Comparison of ENCODE assay signal across 20 cellular contexts in genomic region chr14:93905623-93906022, GRCh38. TPM values are rescaled to one million over a fixed set of nuclear protein-coding genes. Genes with fewer than 3 reads are reported as not detected.
DNase-seq lines count a peak whose midpoint lies in the region; ATAC-seq and TF ChIP-seq lines count a peak whose summit lies in the region.
"Had no signal": no experiment of that assay in that cellular context is flagged by ENCODE, and none has a peak within 500 bp of the region (broad histone marks: within the 10 kb centered on the region; RNA-seq: fewer than 3 reads in every experiment).

No MANE protein-coding gene starts in this region.

- H3K4me1 ChIP-seq in mammary epithelial cell (ENCODE audit: insufficient read depth, low read length) (no peaks in the 10 kb centered on the region), neural progenitor cell (no peaks in the 10 kb centered on the region), stomach (peaks cover 0 to 22% (median 14%) of the 10 kb centered on the region in 4 donors)

- BruUV-seq in mammary epithelial cell (replicated peaks; lab: Mats Ljungman, UMichigan) (no TSS peak), MCF 10A (replicated peaks; lab: Mats Ljungman, UMichigan) (no TSS peak)

- intact Hi-C loops in mammary epithelial cell (cut with micrococcal nuclease) (loop anchor here (1.0 kb wide), 1 partner anchor 250 kb away; no protein-coding TSS in a partner anchor), MCF 10A (cut with micrococcal nuclease) (loop anchor here (1.0 kb wide), 1 partner anchor 250 kb away; no protein-coding TSS in a partner anchor), stomach (cut with DNase I; ENCODE audit: low total_unique reads) (loop anchor here (5.0 kb wide), 1 partner anchor 253 kb away; no protein-coding TSS in a partner anchor)

- TF ChIP-seq CTCF in mammary epithelial cell (conservative IDR thresholded peaks at IDR 0.05 in 1 of 2, IDR thresholded peaks at IDR 0.05 in 1 of 2; ENCODE audit: extremely low read depth in 1 of 2, insufficient read depth in 1 of 2, low read depth in 1 of 2, low read length in 2 of 2) (no peak), MCF 10A (IDR thresholded peaks at IDR 0.05; ENCODE audit: unreplicated experiment) (no peak), neural progenitor cell (IDR thresholded peaks at IDR 0.05) (no peak), stomach (IDR thresholded peaks at IDR 0.05) (no peak)

- H3K79me2 ChIP-seq in mammary epithelial cell (ENCODE audit: insufficient read depth, low read length) (no peaks in the 10 kb centered on the region), neural progenitor cell (ENCODE audit: low read depth) (no peaks in the 10 kb centered on the region)

- H3K27me3 ChIP-seq in mammary epithelial cell (ENCODE audit: insufficient read depth, low read length), result no peaks in the 10 kb centered on the region
- H3K27me3 ChIP-seq in neural progenitor cell, result no peaks in the 10 kb centered on the region
- H3K27me3 ChIP-seq in stomach, result peaks cover 0 to 7% (median 0%) of the 10 kb centered on the region in 3 donors

- no peak for TF ChIP-seq POLR2A in stomach (IDR thresholded peaks at IDR 0.05)

- H3K27me3 Mint-ChIP-seq in MCF 10A (ENCODE audit: insufficient read depth, unreplicated experiment) (peaks cover 55% of the 10 kb centered on the region), neural progenitor cell (ENCODE audit: insufficient read depth, low read depth) (peaks cover 11% of the 10 kb centered on the region)

- H2AFZ ChIP-seq in mammary epithelial cell (ENCODE audit: low read depth, low read length) (no peak overlapping the region), neural progenitor cell (replicated peaks) (no peak overlapping the region)

- H4K20me1 ChIP-seq in mammary epithelial cell (ENCODE audit: insufficient read depth, low read length) (no peaks in the 10 kb centered on the region), neural progenitor cell (ENCODE audit: low read depth) (no peaks in the 10 kb centered on the region)

- in situ Hi-C loops in mammary epithelial cell (cut with MboI; ENCODE audit: low sequenced_read_pairs in 2 of 2), result no loop called here

- no peak overlapping the region for H3K27ac Mint-ChIP-seq in MCF 10A (ENCODE audit: low read depth, unreplicated experiment)
- peak overlapping the region; percentile 89 for H3K27ac Mint-ChIP-seq in neural progenitor cell
- H3K27ac Mint-ChIP-seq: CD8-positive, alpha-beta T cell had no signal

- H3K36me3 ChIP-seq in mammary epithelial cell (ENCODE audit: insufficient read depth, low read length), result no peaks in the 10 kb centered on the region
- no peaks in the 10 kb centered on the region for H3K36me3 ChIP-seq in neural progenitor cell
- no peaks in the 10 kb centered on the region for H3K36me3 ChIP-seq in stomach

- WGBS in mammary epithelial cell (ENCODE audit: low coverage, missing lambda C conversion rate), result 8% methylated on average over 4 of the region's 4 CpGs
- WGBS in stomach, 5 donors, result 65 to 81% (median 72%) methylated on average over 4 of the region's 4 CpGs

- H3K4me2 ChIP-seq in mammary epithelial cell (ENCODE audit: insufficient read depth, low read depth, low read length), result no peak overlapping the region
- no peak overlapping the region for H3K4me2 ChIP-seq in neural progenitor cell
- H3K4me2 ChIP-seq: KMS-11 had no signal

- H3K4me3 Mint-ChIP-seq in MCF 10A (ENCODE audit: unreplicated experiment), result no peak overlapping the region
- no peak overlapping the region for H3K4me3 Mint-ChIP-seq in neural progenitor cell
- H3K4me3 Mint-ChIP-seq: CD8-positive, alpha-beta T cell had no signal

- H3F3A ChIP-seq in neural progenitor cell (ENCODE audit: low read depth), result no peaks in the 10 kb centered on the region

- DNase-seq in mammary epithelial cell (peak; percentile 10), MCF 10A (ENCODE audit: unreplicated experiment) (no peak), NCI-H524 treated with DMSO at 0.1 percent for 48 hours (lab: John Stamatoyannopoulos, UW) (peak; percentile 7), foreskin melanocyte (peak; percentile 46), neural progenitor cell (ENCODE audit: low spot score) (no peak), SKM-1 treated with dmso at 0.1 percent for 144 hours (lab: John Stamatoyannopoulos, UW; ENCODE audit: unreplicated experiment) (no peak), stomach (no peak)
- DNase-seq: 8988T; CD8-positive, alpha-beta T cell; DMS 273 treated with DMSO at 0.1 percent for 48 hours; NCI-H1048; NCI-H2227 treated with DMSO at 0.1 percent for 48 hours; NCI-H526; RPMI8226 had no signal

- POLR2A ChIA-PET in MCF 10A (lab: Yijun Ruan, JAX), result interaction anchor here (1.5 kb wide), 1 partner anchor 31 kb away, joined by 5 read pairs; no protein-coding TSS in a partner anchor

- no peaks in the 10 kb centered on the region for H3K9me3 Mint-ChIP-seq in MCF 10A (ENCODE audit: unreplicated experiment)
- H3K9me3 Mint-ChIP-seq in neural progenitor cell, result peaks cover under 1% of the 10 kb centered on the region
- H3K9me3 Mint-ChIP-seq: CD8-positive, alpha-beta T cell had no signal

- H3K9ac ChIP-seq in mammary epithelial cell (ENCODE audit: insufficient read depth, low read length) (no peak overlapping the region), neural progenitor cell (no peak overlapping the region)
- H3K9ac ChIP-seq: KMS-11 had no signal

- H3K4me1 Mint-ChIP-seq in MCF 10A (ENCODE audit: insufficient read depth, unreplicated experiment), result no peaks in the 10 kb centered on the region
- peaks cover 8% of the 10 kb centered on the region for H3K4me1 Mint-ChIP-seq in neural progenitor cell

- dilution Hi-C loops in mammary epithelial cell (cut with HindIII; ENCODE audit: low sequenced_read_pairs), result loop anchor here (5.0 to 10.0 kb wide), 2 partner anchors 47 to 201 kb away; no protein-coding TSS in a partner anchor

- no peak for TF ChIP-seq EP300 in stomach (IDR thresholded peaks at IDR 0.05)

- CTCF ChIA-PET in mammary epithelial cell (lab: Charles Lee; ENCODE audit: low non-redundant PET), result interaction anchor here (0.5 kb wide), 1 partner anchor 95 kb away, joined by 3 read pairs; no protein-coding TSS in a partner anchor
- CTCF ChIA-PET in MCF 10A (lab: Yijun Ruan, JAX), result interaction anchor here (0.6 to 13.2 kb wide), 6 partner anchors 10 to 251 kb away, joined by 3 to 135 read pairs (median 4); no protein-coding TSS in a partner anchor

- H3K9me3 ChIP-seq in mammary epithelial cell (replicated peaks; ENCODE audit: insufficient read depth, low read length) (no peaks in the 10 kb centered on the region), neural progenitor cell (ENCODE audit: low read depth) (no peaks in the 10 kb centered on the region), stomach (no peaks in the 10 kb centered on the region)

- H3K36me3 Mint-ChIP-seq in MCF 10A (ENCODE audit: insufficient read depth, unreplicated experiment) (no peaks in the 10 kb centered on the region), neural progenitor cell (no peaks in the 10 kb centered on the region)
- H3K36me3 Mint-ChIP-seq: CD8-positive, alpha-beta T cell had no signal

- ATAC-seq in GM21381 (IDR thresholded peaks at IDR 0.05; ENCODE audit: unreplicated experiment), result no peak
- ATAC-seq: CD8-positive, alpha-beta T cell had no signal

- no peak overlapping the region for H3K4me3 ChIP-seq in mammary epithelial cell (replicated peaks in 1 of 3; ENCODE audit: insufficient read depth in 1 of 3, low read depth in 2 of 3, low read length in 3 of 3)
- H3K4me3 ChIP-seq in neural progenitor cell, result no peak overlapping the region
- no peak overlapping the region for H3K4me3 ChIP-seq in stomach

- H3K27ac ChIP-seq in mammary epithelial cell (ENCODE audit: insufficient read depth, low read depth, low read length), result no peak overlapping the region
- H3K27ac ChIP-seq in neural progenitor cell, result no peak overlapping the region
- H3K27ac ChIP-seq in stomach, result no peak overlapping the region
- H3K27ac ChIP-seq: KMS-11 had no signal

RNA-seq across cellular contexts. Expression of gene FAM181A, which starts 21.5 kb away (rescaled TPM):
- under 1 TPM in 1 of 2 donors, not detected in 1; 0.17 TPM for total RNA-seq in mammary epithelial cell
- 0.18 TPM for polyA plus RNA-seq in mammary epithelial cell
- polyA minus RNA-seq in mammary epithelial cell, result not detected
- not detected in 2 replicates for total RNA-seq in MCF 10A (2022)
- total RNA-seq in neural progenitor cell (ENCODE audit: low replicate concordance), result not detected in 2 replicates
- total RNA-seq in stomach, result not detected
- not detected for polyA plus RNA-seq in stomach
- total RNA-seq: CD8-positive, alpha-beta T cell; H4; M059J; OCI-LY7 had no signal
- polyA plus RNA-seq: BJ had no signal

Comparison
In these comparisons a context has a peak if more than half of its experiments do, and no peak if none do; other contexts are left out.
1. DNase-seq: peak in mammary epithelial cell (single experiment), NCI-H524 treated with DMSO at 0.1 percent for 48 hours (single experiment) and foreskin melanocyte (single experiment); none in MCF 10A (single experiment), neural progenitor cell (single experiment), SKM-1 treated with dmso at 0.1 percent for 144 hours (single experiment) and stomach (single experiment).